ENCODE assay signal across 9 cellular contexts in the genomic region with DNA sequence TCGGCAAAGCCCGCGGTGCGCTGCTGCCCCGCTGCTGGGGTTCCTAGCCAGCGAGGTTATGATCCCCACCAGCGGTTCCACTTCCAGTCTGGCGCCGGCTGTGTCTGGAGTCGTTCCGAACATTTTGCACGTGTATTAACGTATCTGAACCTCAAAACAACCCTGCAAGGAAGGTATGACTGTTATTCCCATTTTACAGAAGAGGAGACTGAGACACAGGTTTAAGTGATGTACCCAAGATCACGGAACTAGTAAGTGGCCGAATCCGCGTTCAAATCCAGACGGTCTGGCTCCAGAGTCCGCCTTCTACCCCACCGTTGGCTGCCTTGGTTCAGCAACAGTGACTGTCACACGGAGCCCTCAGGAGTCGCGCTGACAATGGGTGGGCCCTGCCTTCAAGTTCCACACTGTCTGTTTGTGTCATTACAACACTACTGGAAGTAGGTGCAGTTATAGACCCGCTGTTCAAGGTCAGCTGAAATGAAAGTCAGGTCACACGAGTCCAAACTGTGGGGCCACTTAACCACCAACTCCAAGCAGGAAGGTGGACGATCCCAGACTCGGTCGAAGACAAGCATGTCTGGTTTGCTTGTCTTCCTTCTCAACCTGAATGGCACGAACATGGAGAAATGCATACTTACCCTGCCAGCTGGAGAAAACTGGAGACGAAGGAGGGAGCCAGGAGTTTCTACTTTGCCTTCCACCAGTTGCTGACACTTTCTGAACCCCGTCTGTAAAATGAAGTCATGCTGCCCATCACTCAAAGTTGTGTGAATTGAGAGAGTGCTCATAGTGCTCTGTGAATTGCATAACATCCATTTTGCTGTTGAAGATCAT. TPM values are rescaled to one million over a fixed set of nuclear protein-coding genes. Genes with fewer than 3 reads are reported as not detected.
DNase-seq lines count a peak whose midpoint lies in the region; ATAC-seq and TF ChIP-seq lines count a peak whose summit lies in the region.
"Had no signal": no experiment of that assay in that cellular context is flagged by ENCODE, and none has a peak within 500 bp of the region (broad histone marks: within the 10 kb centered on the region; RNA-seq: fewer than 3 reads in every experiment).

No MANE protein-coding gene starts in this region.

- peak overlapping the region; percentile 94 for H3K9ac ChIP-seq in skeletal muscle satellite cell (ENCODE audit: low read depth, low read length)

- TF ChIP-seq CTCF in VCaP (conservative IDR thresholded peaks at IDR 0.05): peak; percentile 63
- TF ChIP-seq CTCF in heart right ventricle (IDR thresholded peaks at IDR 0.05): peak in 2 of 9 donors; percentile 9 to 20

- peak overlapping the region; percentile 79 for H3K4me2 ChIP-seq in skeletal muscle satellite cell (ENCODE audit: low read length)

- in situ Hi-C loops in HAP-1 (cut with MboI; ENCODE audit: low sequenced_read_pairs): loop anchor here (5.0 kb wide), 1 partner anchor 302 kb away; no protein-coding TSS in a partner anchor

- H3K9me3 ChIP-seq in HAP-1 (no peaks in the 10 kb centered on the region), heart right ventricle (no peaks in the 10 kb centered on the region), skeletal muscle satellite cell (replicated peaks; ENCODE audit: low read length) (no peaks in the 10 kb centered on the region)

- intact Hi-C loops in heart right ventricle (cut with DNase I): loop anchor here in 7 of 10 donors (1.0 to 10.0 kb wide), 6 partner anchors 73 to 299 kb away; no protein-coding TSS in a partner anchor
- intact Hi-C loops in posterior vena cava (cut with DNase I): no loop called here

- WGBS in heart right ventricle, 2 donors: 15 to 16% methylated on average over 31 of the region's 31 CpGs

- ATAC-seq in heart right ventricle: peak in 3 of 8 donors; percentile 3 to 16 (median 7)
- no peak for ATAC-seq in GM21515 (IDR thresholded peaks at IDR 0.05; ENCODE audit: unreplicated experiment)

- H3K4me3 ChIP-seq in HAP-1 (peak overlapping the region; percentile 62), heart right ventricle (peak overlapping the region; percentile 36 to 87 (median 76)), skeletal muscle satellite cell (ENCODE audit: low read length) (peak overlapping the region; percentile 90)

- DNase-seq in HAP-1 (ENCODE audit: low spot score in 2 of 2) (no peak), heart right ventricle (no peak), posterior vena cava (ENCODE audit: low spot score) (no peak), inferior parietal cortex (ENCODE audit: extremely low spot score) (no peak), DMS 273 (lab: John Stamatoyannopoulos, UW; ENCODE audit: unreplicated experiment) (no peak)

- H3K36me3 ChIP-seq in HAP-1 (replicated peaks) (peaks cover 17% of the 10 kb centered on the region), heart right ventricle (peaks cover 0 to 24% (median 9%) of the 10 kb centered on the region in 9 donors), skeletal muscle satellite cell (ENCODE audit: insufficient read depth, low read length) (peaks cover 18% of the 10 kb centered on the region)

- H3K4me1 ChIP-seq in HAP-1: peaks cover 12% of the 10 kb centered on the region
- peaks cover 6 to 54% (median 22%) of the 10 kb centered on the region in 9 donors for H3K4me1 ChIP-seq in heart right ventricle
- peaks cover 26% of the 10 kb centered on the region for H3K4me1 ChIP-seq in skeletal muscle satellite cell (ENCODE audit: control insufficient read depth, insufficient read depth, low read length)

- H3K27me3 ChIP-seq in HAP-1 (ENCODE audit: low read depth): no peaks in the 10 kb centered on the region
- no peaks in the 10 kb centered on the region for H3K27me3 ChIP-seq in heart right ventricle
- peaks cover 11% of the 10 kb centered on the region for H3K27me3 ChIP-seq in skeletal muscle satellite cell (ENCODE audit: control insufficient read depth, insufficient read depth, low read length)

- H3K27ac ChIP-seq in VCaP (peak overlapping the region; percentile 92), heart right ventricle (peak overlapping the region; percentile 86 to 98 (median 93))

RNA-seq across cellular contexts. Expression of gene SRXN1, which starts 0.8 kb away (rescaled TPM):
- total RNA-seq in heart right ventricle: 10 to 100 TPM; 21.4 to 42.0 (median 30.9) TPM
- polyA plus RNA-seq in heart right ventricle: 10 to 100 TPM; 11.9 to 32.8 TPM
- total RNA-seq in skeletal muscle satellite cell (2012; rRNA removed): 51.7 and 72.5 TPM in 2 replicates
- total RNA-seq in posterior vena cava: 10 to 100 TPM; 17.9 to 23.4 TPM

RNA-seq across cellular contexts. Expression of gene SCRT2, which starts 21.8 kb away (rescaled TPM):
- not detected for total RNA-seq in heart right ventricle
- polyA plus RNA-seq in heart right ventricle: not detected
- total RNA-seq in skeletal muscle satellite cell (2012; rRNA removed): not detected in 2 replicates
- not detected for total RNA-seq in posterior vena cava
- total RNA-seq: LHCN-M2 had no signal

RNA-seq across cellular contexts. Expression of gene TCF15, which starts 43.7 kb away (rescaled TPM):
- total RNA-seq in heart right ventricle (10 to 100 TPM in 3 of 10 donors, 1 to 10 TPM in 7; 4.6 to 20.5 (median 7.9) TPM), posterior vena cava (1 to 10 TPM; 2.2 to 2.5 TPM)
- 10 to 100 TPM; 12.8 to 41.0 TPM for polyA plus RNA-seq in heart right ventricle
- total RNA-seq in skeletal muscle satellite cell (2012; rRNA removed): not detected in 2 replicates
- total RNA-seq: LHCN-M2 had no signal

Comparison
In these comparisons a context has a peak if more than half of its experiments do, and no peak if none do; other contexts are left out.
1. intact Hi-C loops: an anchor here in heart right ventricle (1.0 to 10.0 kb wide); none called in posterior vena cava.